In the genomic region with DNA sequence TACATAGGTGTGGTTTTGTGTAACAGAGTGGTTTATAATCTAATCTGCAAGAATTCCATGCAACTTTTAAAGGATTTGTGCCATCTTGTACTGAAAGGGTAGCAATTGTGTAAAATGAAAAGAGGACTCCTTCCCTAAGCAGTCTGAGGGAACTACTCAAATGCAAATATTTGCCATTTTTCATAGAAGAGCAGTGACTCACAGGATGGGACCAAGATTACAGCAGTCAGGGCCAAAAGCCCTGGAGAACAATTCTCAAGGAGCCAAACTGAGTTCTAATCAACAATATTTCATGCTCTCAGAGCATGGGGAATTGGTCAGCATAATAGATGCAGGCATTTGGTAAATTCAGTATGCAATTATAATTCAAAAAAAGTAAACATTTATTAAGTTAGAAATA, we compare ENCODE assay signal across 14 cellular contexts.
DNase-seq lines count a peak whose midpoint lies in the region; ATAC-seq and TF ChIP-seq lines count a peak whose summit lies in the region.
"Had no signal": no experiment of that assay in that cellular context is flagged by ENCODE, and none has a peak within 500 bp of the region (broad histone marks: within the 10 kb centered on the region; RNA-seq: fewer than 3 reads in every experiment).

No MANE protein-coding gene starts in this region.

- H3K36me3 ChIP-seq in RWPE2 (ENCODE audit: low read depth) = no peaks in the 10 kb centered on the region
- H3K36me3 ChIP-seq in HAP-1 (replicated peaks) = no peaks in the 10 kb centered on the region
- H3K36me3 ChIP-seq: colonic mucosa had no signal

- peak; percentile 99 for ATAC-seq in RWPE2 (ENCODE audit: low read depth)
- ATAC-seq: sciatic nerve had no signal

- TF ChIP-seq CTCF in RWPE2 (IDR thresholded peaks at IDR 0.05; ENCODE audit: poor library complexity, severe bottlenecking) (no peak), fibroblast of pulmonary artery (IDR thresholded peaks at IDR 0.05; ENCODE audit: low read length, missing control alignments) (no peak), retinal pigment epithelial cell (conservative IDR thresholded peaks at IDR 0.05; ENCODE audit: low read depth, low read length) (no peak)

- H3K27me3 ChIP-seq in RWPE2 (ENCODE audit: insufficient read depth, poor library complexity, severe bottlenecking) (no peaks in the 10 kb centered on the region), HAP-1 (ENCODE audit: low read depth) (no peaks in the 10 kb centered on the region)
- H3K27me3 ChIP-seq: colonic mucosa had no signal

- H3K4me3 ChIP-seq in RWPE2 (ENCODE audit: severe bottlenecking) (no peak overlapping the region), fibroblast of pulmonary artery (replicated peaks; ENCODE audit: low read depth, low read length) (no peak overlapping the region), retinal pigment epithelial cell (ENCODE audit: low read length) (no peak overlapping the region), HAP-1 (no peak overlapping the region)
- H3K4me3 ChIP-seq: colonic mucosa had no signal

- H3K9me3 ChIP-seq in RWPE2 (ENCODE audit: severe bottlenecking) (no peaks in the 10 kb centered on the region), HAP-1 (no peaks in the 10 kb centered on the region)
- H3K9me3 ChIP-seq: colonic mucosa had no signal

- in situ Hi-C loops in HAP-1 (cut with MboI; ENCODE audit: low sequenced_read_pairs) = no loop called here

- DNase-seq in ELR (ENCODE audit: low read depth) (peak; percentile 59), RWPE2 (ENCODE audit: low spot score) (no peak), fibroblast of pulmonary artery (ENCODE audit: low read depth) (peak; percentile 83), retinal pigment epithelial cell (ENCODE audit: low read depth) (peak; percentile 27), HAP-1 (ENCODE audit: low spot score in 2 of 2) (no peak), T-helper 1 cell (no peak), SK-N-DZ (ENCODE audit: low spot score) (no peak), NCI-H345 (lab: John Stamatoyannopoulos, UW) (no peak)
- DNase-seq: activated B cell treated with CpG ODN at 0.5 μM for 24 hours; CD4-positive, alpha-beta memory T cell; colonic mucosa; kidney; naive B cell had no signal

- H3K4me1 ChIP-seq in RWPE2 (ENCODE audit: insufficient read depth, poor library complexity, severe bottlenecking) (peaks cover 10% of the 10 kb centered on the region), HAP-1 (no peaks in the 10 kb centered on the region; the same call in 1 of the 2 replicates)
- H3K4me1 ChIP-seq: colonic mucosa had no signal

- peak overlapping the region; percentile 5 for H3K27ac ChIP-seq in RWPE2 (ENCODE audit: poor library complexity, severe bottlenecking)
- H3K27ac ChIP-seq: colonic mucosa had no signal

Comparison
In these comparisons a context has a peak if more than half of its experiments do, and no peak if none do; other contexts are left out.
1. DNase-seq: peak in ELR (single experiment), fibroblast of pulmonary artery (single experiment) and retinal pigment epithelial cell (single experiment); none in RWPE2 (single experiment), HAP-1 (0 of 2), T-helper 1 cell (0 of 5), SK-N-DZ (single experiment) and NCI-H345 (single experiment).